In the genomic region with DNA sequence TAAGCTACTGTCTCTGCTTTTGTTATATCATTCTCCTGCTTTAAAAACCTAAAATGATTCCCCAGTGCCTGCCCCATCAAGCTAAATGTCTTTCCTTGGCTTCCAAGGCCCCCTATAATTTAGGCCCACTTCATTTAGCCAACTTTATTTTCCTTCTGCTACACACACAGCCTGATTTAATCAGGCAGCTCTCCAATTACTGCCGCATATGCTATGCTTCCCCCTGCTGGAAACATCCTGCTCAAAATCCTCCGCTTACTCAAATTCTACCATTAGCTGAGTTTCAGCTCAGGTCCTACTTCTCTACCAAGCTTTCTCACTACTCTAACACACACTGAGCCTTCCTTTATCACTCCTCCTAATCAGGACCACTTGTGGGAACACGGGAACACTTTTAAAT, we compare ENCODE assay signal across 9 cellular contexts. TPM values are rescaled to one million over a fixed set of nuclear protein-coding genes. Genes with fewer than 3 reads are reported as not detected.
DNase-seq lines count a peak whose midpoint lies in the region; ATAC-seq and TF ChIP-seq lines count a peak whose summit lies in the region.
"Had no signal": no experiment of that assay in that cellular context is flagged by ENCODE, and none has a peak within 500 bp of the region (broad histone marks: within the 10 kb centered on the region; RNA-seq: fewer than 3 reads in every experiment).

No MANE protein-coding gene starts in this region.

- no peak overlapping the region for H2AFZ ChIP-seq in GM23248
- no peak overlapping the region for H2AFZ ChIP-seq in SK-N-SH (ENCODE audit: low read depth)

- H3K4me2 ChIP-seq in GM23248 (ENCODE audit: unreplicated experiment) (no peak overlapping the region), SK-N-SH (no peak overlapping the region)

- TF ChIP-seq EP300 in SK-N-SH (IDR thresholded peaks at IDR 0.05; ENCODE audit: borderline replicate concordance in 1 of 2, low read depth in 1 of 2, low read length in 1 of 2) (no peak), sigmoid colon (IDR thresholded peaks at IDR 0.05) (no peak)

- no peaks in the 10 kb centered on the region for H3K9me3 ChIP-seq in GM23248 (ENCODE audit: low read depth)
- H3K9me3 ChIP-seq in SK-N-SH: no peaks in the 10 kb centered on the region
- no peaks in the 10 kb centered on the region for H3K9me3 ChIP-seq in heart right ventricle
- H3K9me3 ChIP-seq in ascending aorta: no peaks in the 10 kb centered on the region
- H3K9me3 ChIP-seq in sigmoid colon: no peaks in the 10 kb centered on the region

- DNase-seq in GM23248 (peak; percentile 59), SK-N-SH (peak; percentile 50), heart right ventricle (no peak), ascending aorta (ENCODE audit: low spot score in 2 of 2) (no peak), sigmoid colon (no peak), endothelial cell (ENCODE audit: low spot score) (no peak)

- H3K9ac ChIP-seq in GM23248: no peak overlapping the region
- no peak overlapping the region for H3K9ac ChIP-seq in SK-N-SH

- peaks cover 6% of the 10 kb centered on the region; the same call in 1 of the 2 replicates for H3K79me2 ChIP-seq in GM23248 (ENCODE audit: insufficient read depth)
- peaks cover 15% of the 10 kb centered on the region for H3K79me2 ChIP-seq in SK-N-SH (ENCODE audit: insufficient read depth)

- H3K4me3 ChIP-seq in GM23248 (no peak overlapping the region), SK-N-SH (ENCODE audit: low read depth in 2 of 2, low read length in 1 of 2) (no peak overlapping the region), heart right ventricle (no peak overlapping the region), ascending aorta (no peak overlapping the region), sigmoid colon (no peak overlapping the region)

- H3K36me3 ChIP-seq in GM23248 (ENCODE audit: low read depth) (no peaks in the 10 kb centered on the region), SK-N-SH (replicated peaks in 1 of 2; ENCODE audit: control insufficient read depth in 1 of 2, insufficient read depth in 2 of 2, low read length in 1 of 2) (peaks cover 3 to 35% of the 10 kb centered on the region in 2 experiments), heart right ventricle (peaks cover 0 to 74% (median 6%) of the 10 kb centered on the region in 9 donors), ascending aorta (peaks cover 4 to 8% of the 10 kb centered on the region in 2 donors), sigmoid colon (peaks cover 0 to 32% (median 0%) of the 10 kb centered on the region in 4 donors)

- POLR2A ChIA-PET in SK-N-SH (lab: Yijun Ruan, JAX): interaction anchor here (0.6 to 1.5 kb wide), 2 partner anchors 17 to 41 kb away, joined by 4 to 7 read pairs; a partner anchor contains a TSS

- no peaks in the 10 kb centered on the region for H3K9me2 ChIP-seq in GM23248 (ENCODE audit: insufficient read depth)
- no peaks in the 10 kb centered on the region for H3K9me2 ChIP-seq in SK-N-SH

- H3K4me1 ChIP-seq in GM23248 (ENCODE audit: insufficient read depth) (peaks cover 4% of the 10 kb centered on the region), SK-N-SH (ENCODE audit: control insufficient read depth in 1 of 2, insufficient read depth in 2 of 2, low read depth in 1 of 2, low read length in 1 of 2) (peaks cover 0 to 3% of the 10 kb centered on the region in 2 experiments; a peak in 1 of 4 replicates), heart right ventricle (peaks cover 0 to 13% (median 0%) of the 10 kb centered on the region in 9 donors), ascending aorta (no peaks in the 10 kb centered on the region), sigmoid colon (peaks cover 0 to 5% (median 4%) of the 10 kb centered on the region in 4 donors)

- no peak overlapping the region for H3K27ac Mint-ChIP-seq in endothelial cell (ENCODE audit: unreplicated experiment)

- no peak for TF ChIP-seq POLR2A in sigmoid colon (IDR thresholded peaks at IDR 0.05)

- H3K27me3 ChIP-seq in GM23248 (replicated peaks; ENCODE audit: insufficient read depth) (no peaks in the 10 kb centered on the region), SK-N-SH (ENCODE audit: insufficient read depth) (no peaks in the 10 kb centered on the region), heart right ventricle (no peaks in the 10 kb centered on the region), ascending aorta (no peaks in the 10 kb centered on the region), sigmoid colon (no peaks in the 10 kb centered on the region)

- H3K27ac ChIP-seq in C4-2B (no peak overlapping the region), GM23248 (no peak overlapping the region), SK-N-SH (ENCODE audit: low read depth in 2 of 2, low read length in 1 of 2) (no peak overlapping the region), heart right ventricle (no peak overlapping the region), ascending aorta (no peak overlapping the region), sigmoid colon (no peak overlapping the region)
- H3K27ac ChIP-seq: HL-60 had no signal

- peaks cover 3% of the 10 kb centered on the region for H3F3A ChIP-seq in GM23248 (ENCODE audit: insufficient read depth)
- H3F3A ChIP-seq in SK-N-SH (replicated peaks; ENCODE audit: insufficient read depth): peaks cover 17% of the 10 kb centered on the region

- WGBS in GM23248 (ENCODE audit: low coverage in 1 of 2, low lambda C conversion rate in 2 of 2, missing lambda C conversion rate in 2 of 2), 2 experiments: 21 to 34% methylated on average over 3 of the region's 3 CpGs
- WGBS in SK-N-SH (ENCODE audit: low lambda C conversion rate): 35% methylated on average over 3 of the region's 3 CpGs
- WGBS in heart right ventricle, 2 donors: 27 to 34% methylated on average over 3 of the region's 3 CpGs
- 36 to 53% methylated on average over 3 of the region's 3 CpGs for WGBS in sigmoid colon, 2 donors

- no peaks in the 10 kb centered on the region for H3K27me3 Mint-ChIP-seq in endothelial cell (ENCODE audit: unreplicated experiment)

- peak; percentile 60 for TF ChIP-seq RAD21 in SK-N-SH (IDR thresholded peaks at IDR 0.05; ENCODE audit: low read length)

- H3K4me3 Mint-ChIP-seq in endothelial cell (ENCODE audit: unreplicated experiment): no peak overlapping the region

- peaks cover 3% of the 10 kb centered on the region for H3K36me3 Mint-ChIP-seq in endothelial cell (ENCODE audit: low read depth, unreplicated experiment)

- CTCF ChIA-PET in SK-N-SH (lab: Yijun Ruan, JAX): interaction anchor here (0.8 to 3.2 kb wide), 15 partner anchors 10 to 845 kb away, joined by 3 to 18 read pairs (median 5); a partner anchor contains a TSS

- peaks cover 2% of the 10 kb centered on the region; the same call in 1 of the 2 replicates for H4K20me1 ChIP-seq in GM23248 (ENCODE audit: insufficient read depth)
- H4K20me1 ChIP-seq in SK-N-SH (ENCODE audit: insufficient read depth): peaks cover 3% of the 10 kb centered on the region

- intact Hi-C loops in heart right ventricle (cut with DNase I) (loop anchor here in 2 of 10 donors (10.0 kb wide), 1 partner anchor 87 kb away; a partner anchor contains a TSS), ascending aorta (cut with DNase I) (no loop called here), sigmoid colon (cut with DNase I) (no loop called here)

- peak; percentile 48 for TF ChIP-seq CTCF in C4-2B (conservative IDR thresholded peaks at IDR 0.05)
- peak; percentile 69 for TF ChIP-seq CTCF in SK-N-SH (IDR thresholded peaks at IDR 0.05)
- peak in 8 of 9 donors; percentile 9 to 54 (median 37) for TF ChIP-seq CTCF in heart right ventricle (IDR thresholded peaks at IDR 0.05)
- peak in 1 of 3 experiments; percentile 19 for TF ChIP-seq CTCF in ascending aorta (IDR thresholded peaks at IDR 0.05)
- peak in 1 of 4 experiments; percentile 15 for TF ChIP-seq CTCF in sigmoid colon (IDR thresholded peaks at IDR 0.05)
- no peak for TF ChIP-seq CTCF in endothelial cell (IDR thresholded peaks at IDR 0.05; ENCODE audit: unreplicated experiment)

- no peaks in the 10 kb centered on the region for H3K4me1 Mint-ChIP-seq in endothelial cell (ENCODE audit: unreplicated experiment)

- ATAC-seq in heart right ventricle: peak in 1 of 8 donors; percentile 42
- no peak for ATAC-seq in HG02642 (IDR thresholded peaks at IDR 0.05; ENCODE audit: poor library complexity, unreplicated experiment)

- in situ Hi-C loops in GM23248 (cut with MboI): no loop called here

- H3K9me3 Mint-ChIP-seq in endothelial cell (ENCODE audit: unreplicated experiment): no peaks in the 10 kb centered on the region

TF ChIP-seq in SK-N-SH, 30 proteins besides CTCF, POLR2A, EP300 and RAD21:
- TF ChIP-seq GATA2 (CRISPR knock-in tag; IDR thresholded peaks at IDR 0.05) (0 out of 2 replicates have a peak, but pooled peaks have one; percentile 35), RFX5 (IDR thresholded peaks at IDR 0.05; ENCODE audit: low read length) (no peak), SMC3 (IDR thresholded peaks at IDR 0.05; ENCODE audit: low read depth, low read length) (peak; percentile 37; the same call in 1 of the 2 replicates)
- TF ChIP-seq, protein P1, sequence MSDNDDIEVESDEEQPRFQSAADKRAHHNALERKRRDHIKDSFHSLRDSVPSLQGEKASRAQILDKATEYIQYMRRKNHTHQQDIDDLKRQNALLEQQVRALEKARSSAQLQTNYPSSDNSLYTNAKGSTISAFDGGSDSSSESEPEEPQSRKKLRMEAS (IDR thresholded peaks at IDR 0.05; ENCODE audit: low read depth): no peak

RNA-seq across cellular contexts. Expression of a gene that starts 17.0 kb away (rescaled TPM):
- total RNA-seq in GM23248 (2014; rRNA removed; shearing (Covaris generic)): 155 and 175 TPM in 2 replicates
- polyA plus RNA-seq in GM23248 (2016; fragmentation: Nextera tagmentation; extraction: Ambion mirVana) (275 TPM in 2 replicates), SK-N-SH (2012; rRNA removed) (108 and 141 TPM in 2 replicates), heart right ventricle (10 to 100 TPM; 14.9 to 30.9 TPM), sigmoid colon (10 to 100 TPM; 12.6 to 43.0 (median 38.9) TPM)
- polyA plus RNA-seq in SK-N-SH (2012; cell fraction: cytosol; rRNA removed): 132 and 140 TPM in 2 replicates
- 43.3 and 103 TPM in 2 replicates for polyA plus RNA-seq in SK-N-SH (2012; cell fraction: nucleus; rRNA removed)
- total RNA-seq in heart right ventricle (10 to 100 TPM; 55.2 to 88.7 (median 61.5) TPM), ascending aorta (60.1 TPM), sigmoid colon (10 to 100 TPM; 61.8 to 92.0 (median 81.1) TPM), endothelial cell (ENCODE audit: unreplicated experiment) (67.5 TPM)

Comparison
In these comparisons a context has a peak if more than half of its experiments do, and no peak if none do; other contexts are left out.
1. DNase-seq: peak in GM23248 (single experiment) and SK-N-SH (single experiment); none in heart right ventricle (0 of 2), ascending aorta (0 of 2), sigmoid colon (single experiment) and endothelial cell (single experiment).